10 cellular contexts compared by ENCODE assay signal in the genomic region with DNA sequence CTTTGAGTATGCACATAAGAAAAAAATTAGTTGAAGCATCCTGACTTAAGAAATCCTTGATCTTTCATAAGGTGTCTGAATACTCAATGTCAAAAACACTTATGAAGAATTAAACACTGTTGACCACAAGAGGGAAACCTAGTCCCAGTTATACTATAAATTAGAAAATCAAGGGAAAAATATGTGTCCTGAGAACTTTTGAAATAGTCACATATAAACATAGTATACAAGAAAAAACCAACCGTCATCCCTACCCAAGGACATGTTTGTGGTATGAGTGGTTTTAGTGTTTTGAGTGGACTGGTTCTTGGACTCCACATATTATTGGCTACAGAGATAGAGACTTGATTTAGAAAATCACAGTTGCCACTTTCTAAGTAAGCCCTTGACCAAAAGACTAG. TPM values are rescaled to one million over a fixed set of nuclear protein-coding genes. Genes with fewer than 3 reads are reported as not detected.
DNase-seq lines count a peak whose midpoint lies in the region; ATAC-seq and TF ChIP-seq lines count a peak whose summit lies in the region.
"Had no signal": no experiment of that assay in that cellular context is flagged by ENCODE, and none has a peak within 500 bp of the region (broad histone marks: within the 10 kb centered on the region; RNA-seq: fewer than 3 reads in every experiment).

No MANE protein-coding gene starts in this region.

- H3K4me3 ChIP-seq in CD8-positive, alpha-beta T cell (ENCODE audit: low read depth, low read length): no peak overlapping the region
- H3K4me3 ChIP-seq in right lobe of liver: no peak overlapping the region

- no peak for DNase-seq in CD8-positive, alpha-beta T cell
- DNase-seq in astrocyte of the hippocampus (ENCODE audit: low read depth, low spot score) (peak; percentile 39), right lobe of liver (no peak), hypothalamus (lab: John Stamatoyannopoulos, UW) (no peak), COLO668 (lab: John Stamatoyannopoulos, UW; ENCODE audit: unreplicated experiment) (no peak)
- no peak for DNase-seq in activated CD4-positive, alpha-beta memory T cell treated with anti-CD3 and anti-CD28 coated beads, Interleukin-2, amount 10 ng/mL, durations not matched to agents 7 days and 5 days

- no peak for TF ChIP-seq EP300 in Ishikawa (IDR thresholded peaks at IDR 0.05; ENCODE audit: borderline replicate concordance)

- peaks cover 13% of the 10 kb centered on the region for H3K27me3 Mint-ChIP-seq in CD8-positive, alpha-beta T cell (ENCODE audit: low read depth)
- peaks cover 28% of the 10 kb centered on the region for H3K27me3 Mint-ChIP-seq in activated CD4-positive, alpha-beta memory T cell treated with anti-CD3 and anti-CD28 coated beads, Interleukin-2, amount 10 ng/mL, durations not matched to agents 7 days and 5 days

- no peaks in the 10 kb centered on the region for H3K4me1 ChIP-seq in CD8-positive, alpha-beta T cell (ENCODE audit: insufficient read depth, low read length)
- no peaks in the 10 kb centered on the region for H3K4me1 ChIP-seq in right lobe of liver

- WGBS in right lobe of liver (ENCODE audit: insufficient coverage, low coverage, low lambda C conversion rate, missing lambda C conversion rate): 0% methylated on average over 1 of the region's 1 CpG

- H3K4me3 Mint-ChIP-seq in CD8-positive, alpha-beta T cell: no peak overlapping the region
- no peak overlapping the region for H3K4me3 Mint-ChIP-seq in activated CD4-positive, alpha-beta memory T cell treated with anti-CD3 and anti-CD28 coated beads, Interleukin-2, amount 10 ng/mL, durations not matched to agents 7 days and 5 days

- H3K27ac Mint-ChIP-seq in CD8-positive, alpha-beta T cell: no peak overlapping the region
- no peak overlapping the region for H3K27ac Mint-ChIP-seq in activated CD4-positive, alpha-beta memory T cell treated with anti-CD3 and anti-CD28 coated beads, Interleukin-2, amount 10 ng/mL, durations not matched to agents 7 days and 5 days

- no peaks in the 10 kb centered on the region for H3K9me3 Mint-ChIP-seq in CD8-positive, alpha-beta T cell
- no peaks in the 10 kb centered on the region for H3K9me3 Mint-ChIP-seq in activated CD4-positive, alpha-beta memory T cell treated with anti-CD3 and anti-CD28 coated beads, Interleukin-2, amount 10 ng/mL, durations not matched to agents 7 days and 5 days

- H3K9me3 ChIP-seq in CD8-positive, alpha-beta T cell (ENCODE audit: low read length): no peaks in the 10 kb centered on the region
- H3K9me3 ChIP-seq in right lobe of liver: no peaks in the 10 kb centered on the region

- ATAC-seq in CD8-positive, alpha-beta T cell: peak; percentile 36
- ATAC-seq in right lobe of liver (peak in 3 of 4 donors; percentile 36 to 53 (median 51)), HG03469 (IDR thresholded peaks at IDR 0.05; ENCODE audit: unreplicated experiment) (no peak)

- no peaks in the 10 kb centered on the region for H3K36me3 Mint-ChIP-seq in CD8-positive, alpha-beta T cell
- no peaks in the 10 kb centered on the region for H3K36me3 Mint-ChIP-seq in activated CD4-positive, alpha-beta memory T cell treated with anti-CD3 and anti-CD28 coated beads, Interleukin-2, amount 10 ng/mL, durations not matched to agents 7 days and 5 days (ENCODE audit: low read depth)

- H3K36me3 ChIP-seq in CD8-positive, alpha-beta T cell (ENCODE audit: insufficient read depth, low read length): no peaks in the 10 kb centered on the region
- H3K36me3 ChIP-seq in right lobe of liver: no peaks in the 10 kb centered on the region

- no peaks in the 10 kb centered on the region for H3K4me1 Mint-ChIP-seq in CD8-positive, alpha-beta T cell (ENCODE audit: low read depth)
- peaks cover 4% of the 10 kb centered on the region for H3K4me1 Mint-ChIP-seq in activated CD4-positive, alpha-beta memory T cell treated with anti-CD3 and anti-CD28 coated beads, Interleukin-2, amount 10 ng/mL, durations not matched to agents 7 days and 5 days

- peak; percentile 48 for TF ChIP-seq RAD21 in Ishikawa (IDR thresholded peaks at IDR 0.05; ENCODE audit: low read depth)

- TF ChIP-seq POLR2A in right lobe of liver (IDR thresholded peaks at IDR 0.05): no peak

- H3K27ac ChIP-seq in CD8-positive, alpha-beta T cell (ENCODE audit: low read depth, low read length): no peak overlapping the region
- no peak overlapping the region for H3K27ac ChIP-seq in right lobe of liver

- CTCF ChIA-PET in CD8-positive, alpha-beta T cell (lab: Charles Lee): interaction anchor here (0.6 to 3.8 kb wide), 13 partner anchors 10 to 436 kb away, joined by 3 to 39 read pairs (median 4); no protein-coding TSS in a partner anchor
- CTCF ChIA-PET in activated CD4-positive, alpha-beta memory T cell treated with anti-CD3 and anti-CD28 coated beads, Interleukin-2, amount 10 ng/mL, durations not matched to agents 7 days and 5 days (lab: Charles Lee): interaction anchor here (0.6 to 1.6 kb wide), 7 partner anchors 18 to 423 kb away, joined by 3 to 13 read pairs (median 3); no protein-coding TSS in a partner anchor

- H3K27me3 ChIP-seq in CD8-positive, alpha-beta T cell (ENCODE audit: insufficient read depth, low read length): no peaks in the 10 kb centered on the region
- H3K27me3 ChIP-seq in right lobe of liver: no peaks in the 10 kb centered on the region

- TF ChIP-seq CTCF in CD8-positive, alpha-beta T cell (IDR thresholded peaks at IDR 0.05): peak; percentile 63
- TF ChIP-seq CTCF in right lobe of liver (IDR thresholded peaks at IDR 0.05): peak; percentile 39 to 50 (median 48)

- POLR2A ChIA-PET in CD8-positive, alpha-beta T cell (lab: Charles Lee): no interaction called here
- POLR2A ChIA-PET in activated CD4-positive, alpha-beta memory T cell treated with anti-CD3 and anti-CD28 coated beads, Interleukin-2, amount 10 ng/mL, durations not matched to agents 7 days and 5 days (lab: Charles Lee): no interaction called here

- intact Hi-C loops in CD8-positive, alpha-beta T cell (cut with DNase I, micrococcal nuclease): loop anchor here (1.0 to 5.0 kb wide), 3 partner anchors 268 to 435 kb away; no protein-coding TSS in a partner anchor
- intact Hi-C loops in right lobe of liver (cut with DNase I): no loop called here

TF ChIP-seq in Ishikawa, 13 proteins besides CTCF, POLR2A, EP300 and RAD21:
- TF ChIP-seq CREB1 (IDR thresholded peaks at IDR 0.05; ENCODE audit: low read depth): no peak
- no peak for TF ChIP-seq NFIC (IDR thresholded peaks at IDR 0.05)
- TF ChIP-seq EGR1 (IDR thresholded peaks at IDR 0.05): no peak
- no peak for TF ChIP-seq TCF12 (IDR thresholded peaks at IDR 0.05; ENCODE audit: low read depth)
- TF ChIP-seq FOXM1 (IDR thresholded peaks at IDR 0.05; ENCODE audit: borderline replicate concordance, low read depth): no peak
- TF ChIP-seq, protein P1, sequence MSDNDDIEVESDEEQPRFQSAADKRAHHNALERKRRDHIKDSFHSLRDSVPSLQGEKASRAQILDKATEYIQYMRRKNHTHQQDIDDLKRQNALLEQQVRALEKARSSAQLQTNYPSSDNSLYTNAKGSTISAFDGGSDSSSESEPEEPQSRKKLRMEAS (IDR thresholded peaks at IDR 0.05): no peak
- TF ChIP-seq ZBTB7A (IDR thresholded peaks at IDR 0.05; ENCODE audit: low read depth): no peak
- no peak for TF ChIP-seq CEBPB (IDR thresholded peaks at IDR 0.05)
- TF ChIP-seq TEAD4 (IDR thresholded peaks at IDR 0.05): no peak
- TF ChIP-seq TAF1 (IDR thresholded peaks at IDR 0.05; ENCODE audit: low read depth): no peak
- no peak for TF ChIP-seq YY1 (IDR thresholded peaks at IDR 0.05; ENCODE audit: low read depth)
- TF ChIP-seq, protein P2, sequence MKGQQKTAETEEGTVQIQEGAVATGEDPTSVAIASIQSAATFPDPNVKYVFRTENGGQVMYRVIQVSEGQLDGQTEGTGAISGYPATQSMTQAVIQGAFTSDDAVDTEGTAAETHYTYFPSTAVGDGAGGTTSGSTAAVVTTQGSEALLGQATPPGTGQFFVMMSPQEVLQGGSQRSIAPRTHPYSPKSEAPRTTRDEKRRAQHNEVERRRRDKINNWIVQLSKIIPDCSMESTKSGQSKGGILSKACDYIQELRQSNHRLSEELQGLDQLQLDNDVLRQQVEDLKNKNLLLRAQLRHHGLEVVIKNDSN (IDR thresholded peaks at IDR 0.05): no peak
- TF ChIP-seq, protein P3, sequence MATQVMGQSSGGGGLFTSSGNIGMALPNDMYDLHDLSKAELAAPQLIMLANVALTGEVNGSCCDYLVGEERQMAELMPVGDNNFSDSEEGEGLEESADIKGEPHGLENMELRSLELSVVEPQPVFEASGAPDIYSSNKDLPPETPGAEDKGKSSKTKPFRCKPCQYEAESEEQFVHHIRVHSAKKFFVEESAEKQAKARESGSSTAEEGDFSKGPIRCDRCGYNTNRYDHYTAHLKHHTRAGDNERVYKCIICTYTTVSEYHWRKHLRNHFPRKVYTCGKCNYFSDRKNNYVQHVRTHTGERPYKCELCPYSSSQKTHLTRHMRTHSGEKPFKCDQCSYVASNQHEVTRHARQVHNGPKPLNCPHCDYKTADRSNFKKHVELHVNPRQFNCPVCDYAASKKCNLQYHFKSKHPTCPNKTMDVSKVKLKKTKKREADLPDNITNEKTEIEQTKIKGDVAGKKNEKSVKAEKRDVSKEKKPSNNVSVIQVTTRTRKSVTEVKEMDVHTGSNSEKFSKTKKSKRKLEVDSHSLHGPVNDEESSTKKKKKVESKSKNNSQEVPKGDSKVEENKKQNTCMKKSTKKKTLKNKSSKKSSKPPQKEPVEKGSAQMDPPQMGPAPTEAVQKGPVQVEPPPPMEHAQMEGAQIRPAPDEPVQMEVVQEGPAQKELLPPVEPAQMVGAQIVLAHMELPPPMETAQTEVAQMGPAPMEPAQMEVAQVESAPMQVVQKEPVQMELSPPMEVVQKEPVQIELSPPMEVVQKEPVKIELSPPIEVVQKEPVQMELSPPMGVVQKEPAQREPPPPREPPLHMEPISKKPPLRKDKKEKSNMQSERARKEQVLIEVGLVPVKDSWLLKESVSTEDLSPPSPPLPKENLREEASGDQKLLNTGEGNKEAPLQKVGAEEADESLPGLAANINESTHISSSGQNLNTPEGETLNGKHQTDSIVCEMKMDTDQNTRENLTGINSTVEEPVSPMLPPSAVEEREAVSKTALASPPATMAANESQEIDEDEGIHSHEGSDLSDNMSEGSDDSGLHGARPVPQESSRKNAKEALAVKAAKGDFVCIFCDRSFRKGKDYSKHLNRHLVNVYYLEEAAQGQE (IDR thresholded peaks at IDR 0.05; ENCODE audit: low read depth): no peak

RNA-seq across cellular contexts. Expression of a gene that starts 7.6 kb away (rescaled TPM):
- 10 to 100 TPM; 37.8 to 37.9 TPM for total RNA-seq in CD8-positive, alpha-beta T cell
- 100 to 1,000 TPM in 1 of 6 experiments, 10 to 100 TPM in 5; 21.2 to 235 (median 66.8) TPM for total RNA-seq in right lobe of liver
- total RNA-seq in activated CD4-positive, alpha-beta memory T cell treated with anti-CD3 and anti-CD28 coated beads, Interleukin-2, amount 10 ng/mL, durations not matched to agents 7 days and 5 days: 100 to 1,000 TPM; 203 to 204 TPM

RNA-seq across cellular contexts. Expression of a gene that starts 25.1 kb away (rescaled TPM):
- total RNA-seq in CD8-positive, alpha-beta T cell: not detected
- total RNA-seq in right lobe of liver: not detected
- not detected for total RNA-seq in activated CD4-positive, alpha-beta memory T cell treated with anti-CD3 and anti-CD28 coated beads, Interleukin-2, amount 10 ng/mL, durations not matched to agents 7 days and 5 days
- total RNA-seq: glomerular endothelial cell, urinary bladder had no signal

Comparison
In these comparisons a context has a peak if more than half of its experiments do, and no peak if none do; other contexts are left out.
1. intact Hi-C loops: an anchor here in CD8-positive, alpha-beta T cell (1.0 to 5.0 kb wide); none called in right lobe of liver.